Comparison of ENCODE assay signal across 18 cellular contexts in genomic region chr10:50550291-50550839, GRCh38.
DNase-seq lines count a peak whose midpoint lies in the region; ATAC-seq and TF ChIP-seq lines count a peak whose summit lies in the region.
"Had no signal": no experiment of that assay in that cellular context is flagged by ENCODE, and none has a peak within 500 bp of the region (broad histone marks: within the 10 kb centered on the region; RNA-seq: fewer than 3 reads in every experiment).

No MANE protein-coding gene starts in this region.

- H3K9me3 ChIP-seq in right atrium auricular region (peaks cover 0 to 4% of the 10 kb centered on the region in 2 donors), liver (ENCODE audit: control insufficient read depth in 4 of 4, low read length in 3 of 4) (no peaks in the 10 kb centered on the region)
- H3K9me3 ChIP-seq: transverse colon had no signal

- no peaks in the 10 kb centered on the region for H3K27me3 ChIP-seq in right atrium auricular region
- no peaks in the 10 kb centered on the region for H3K27me3 ChIP-seq in liver (ENCODE audit: control insufficient read depth in 4 of 4, insufficient read depth in 4 of 4, low read length in 3 of 4)
- H3K27me3 ChIP-seq: brain microvascular endothelial cell, MG63, transverse colon had no signal

- H3K9me3 Mint-ChIP-seq in glutamatergic neuron (ENCODE audit: unreplicated experiment): peaks cover 4% of the 10 kb centered on the region
- H3K9me3 Mint-ChIP-seq: CD4-positive, alpha-beta T cell had no signal

- peaks cover 5% of the 10 kb centered on the region for H3K36me3 Mint-ChIP-seq in glutamatergic neuron (ENCODE audit: unreplicated experiment)

- no peak overlapping the region for H3K27ac Mint-ChIP-seq in glutamatergic neuron (ENCODE audit: unreplicated experiment)
- H3K27ac Mint-ChIP-seq: activated B cell treated with CpG ODN at 0.5 μM for 24 hours; CD4-positive, alpha-beta T cell; mesothelial cell of epicardium had no signal

- H3K9ac ChIP-seq in liver (ENCODE audit: low read depth in 1 of 2, low read length in 2 of 2): no peak overlapping the region

- peak; percentile 38 for TF ChIP-seq POLR2A in erythroblast (IDR thresholded peaks at IDR 0.05; ENCODE audit: low read length)

- peak in 1 of 2 donors; percentile 39 for TF ChIP-seq RAD21 in liver (IDR thresholded peaks at IDR 0.05)

- TF ChIP-seq CTCF in right atrium auricular region (IDR thresholded peaks at IDR 0.05) (no peak), liver (IDR thresholded peaks at IDR 0.05; ENCODE audit: low read depth, low read length, missing input control) (no peak), glutamatergic neuron (IDR thresholded peaks at IDR 0.05; ENCODE audit: partially characterized antibody, unreplicated experiment) (no peak)

- peak; percentile 46 for DNase-seq in Right ventricle myocardium superior
- DNase-seq in right atrium auricular region (ENCODE audit: low spot score): no peak
- peak; percentile 94 to 99 for DNase-seq in erythroblast (lab: John Stamatoyannopoulos, UW)
- no peak for DNase-seq in glutamatergic neuron
- DNase-seq in activated CD4-positive, CD25-positive, alpha-beta regulatory T cell (lab: John Stamatoyannopoulos, UW): no peak
- DNase-seq in MV-4-11 (lab: John Stamatoyannopoulos, UW): no peak
- no peak for DNase-seq in activated CD4-positive, alpha-beta T cell treated with anti-CD3 and anti-CD28 coated beads for 1 hour
- DNase-seq: activated B cell treated with CpG ODN at 0.5 μM for 24 hours; activated gamma-delta T cell treated with Interleukin-2 at 50 U/mL for 16 hours; brain microvascular endothelial cell; CD4-positive, alpha-beta T cell; foreskin fibroblast; MG63; NCI-H2029 treated with DMSO at 0.1 percent for 48 hours; transverse colon had no signal

- H3K4me3 Mint-ChIP-seq in glutamatergic neuron (ENCODE audit: unreplicated experiment): no peak overlapping the region
- H3K4me3 Mint-ChIP-seq: activated B cell treated with CpG ODN at 0.5 μM for 24 hours; CD4-positive, alpha-beta T cell; mesothelial cell of epicardium had no signal

- H3K4me1 ChIP-seq in right atrium auricular region (peaks cover 0 to 61% of the 10 kb centered on the region in 2 donors), liver (ENCODE audit: control insufficient read depth in 4 of 4, insufficient read depth in 4 of 4, low read length in 3 of 4) (peaks cover 0 to 14% (median 9%) of the 10 kb centered on the region in 4 donors)
- H3K4me1 ChIP-seq: A549 had no signal

- H3K4me3 ChIP-seq in right atrium auricular region: no peak overlapping the region
- no peak overlapping the region for H3K4me3 ChIP-seq in liver (ENCODE audit: low read depth in 1 of 3, low read length in 3 of 3)
- H3K4me3 ChIP-seq: A549, MG63, transverse colon had no signal

- peak; percentile 93 for ATAC-seq in Right ventricle myocardium superior (ENCODE audit: poor library complexity)
- ATAC-seq: A549 had no signal

- no peaks in the 10 kb centered on the region for H3K27me3 Mint-ChIP-seq in glutamatergic neuron (ENCODE audit: unreplicated experiment)
- H3K27me3 Mint-ChIP-seq: activated B cell treated with CpG ODN at 0.5 μM for 24 hours; CD4-positive, alpha-beta T cell had no signal

- WGBS in liver: 54% methylated on average over 4 of the region's 4 CpGs

- H3K27ac ChIP-seq in right atrium auricular region (peak overlapping the region in 1 of 2 donors; percentile 57), liver (ENCODE audit: low read depth in 1 of 2, low read length in 2 of 2) (peak overlapping the region; percentile 30 to 53)
- H3K27ac ChIP-seq: A549, brain microvascular endothelial cell, transverse colon had no signal

- intact Hi-C loops in Right ventricle myocardium superior (cut with DNase I): no loop called here

- H3K4me1 Mint-ChIP-seq in glutamatergic neuron (ENCODE audit: low read depth, unreplicated experiment): peaks cover 14% of the 10 kb centered on the region

- no peaks in the 10 kb centered on the region for H3K36me3 ChIP-seq in right atrium auricular region
- H3K36me3 ChIP-seq in liver (ENCODE audit: control insufficient read depth in 4 of 4, insufficient read depth in 3 of 4, low read depth in 1 of 4, low read length in 3 of 4): no peaks in the 10 kb centered on the region
- H3K36me3 ChIP-seq: brain microvascular endothelial cell, transverse colon had no signal

TF ChIP-seq in liver, 16 proteins besides CTCF, POLR2A, EP300 and RAD21:
- no peak for TF ChIP-seq FOXA2 (IDR thresholded peaks at IDR 0.05)
- TF ChIP-seq GABPA (IDR thresholded peaks at IDR 0.05 in 1 of 2, conservative IDR thresholded peaks at IDR 0.05 in 1 of 2): no peak
- no peak for TF ChIP-seq RXRA (IDR thresholded peaks at IDR 0.05)
- no peak for TF ChIP-seq YY1 (IDR thresholded peaks at IDR 0.05)
- TF ChIP-seq SP1 (IDR thresholded peaks at IDR 0.05): peak; percentile 9
- TF ChIP-seq, protein P1, sequence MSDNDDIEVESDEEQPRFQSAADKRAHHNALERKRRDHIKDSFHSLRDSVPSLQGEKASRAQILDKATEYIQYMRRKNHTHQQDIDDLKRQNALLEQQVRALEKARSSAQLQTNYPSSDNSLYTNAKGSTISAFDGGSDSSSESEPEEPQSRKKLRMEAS (IDR thresholded peaks at IDR 0.05): no peak
- TF ChIP-seq EGR1 (IDR thresholded peaks at IDR 0.05; ENCODE audit: low read depth in 2 of 2): no peak
- TF ChIP-seq ZBTB33 (IDR thresholded peaks at IDR 0.05): no peak
- TF ChIP-seq, protein P2, sequence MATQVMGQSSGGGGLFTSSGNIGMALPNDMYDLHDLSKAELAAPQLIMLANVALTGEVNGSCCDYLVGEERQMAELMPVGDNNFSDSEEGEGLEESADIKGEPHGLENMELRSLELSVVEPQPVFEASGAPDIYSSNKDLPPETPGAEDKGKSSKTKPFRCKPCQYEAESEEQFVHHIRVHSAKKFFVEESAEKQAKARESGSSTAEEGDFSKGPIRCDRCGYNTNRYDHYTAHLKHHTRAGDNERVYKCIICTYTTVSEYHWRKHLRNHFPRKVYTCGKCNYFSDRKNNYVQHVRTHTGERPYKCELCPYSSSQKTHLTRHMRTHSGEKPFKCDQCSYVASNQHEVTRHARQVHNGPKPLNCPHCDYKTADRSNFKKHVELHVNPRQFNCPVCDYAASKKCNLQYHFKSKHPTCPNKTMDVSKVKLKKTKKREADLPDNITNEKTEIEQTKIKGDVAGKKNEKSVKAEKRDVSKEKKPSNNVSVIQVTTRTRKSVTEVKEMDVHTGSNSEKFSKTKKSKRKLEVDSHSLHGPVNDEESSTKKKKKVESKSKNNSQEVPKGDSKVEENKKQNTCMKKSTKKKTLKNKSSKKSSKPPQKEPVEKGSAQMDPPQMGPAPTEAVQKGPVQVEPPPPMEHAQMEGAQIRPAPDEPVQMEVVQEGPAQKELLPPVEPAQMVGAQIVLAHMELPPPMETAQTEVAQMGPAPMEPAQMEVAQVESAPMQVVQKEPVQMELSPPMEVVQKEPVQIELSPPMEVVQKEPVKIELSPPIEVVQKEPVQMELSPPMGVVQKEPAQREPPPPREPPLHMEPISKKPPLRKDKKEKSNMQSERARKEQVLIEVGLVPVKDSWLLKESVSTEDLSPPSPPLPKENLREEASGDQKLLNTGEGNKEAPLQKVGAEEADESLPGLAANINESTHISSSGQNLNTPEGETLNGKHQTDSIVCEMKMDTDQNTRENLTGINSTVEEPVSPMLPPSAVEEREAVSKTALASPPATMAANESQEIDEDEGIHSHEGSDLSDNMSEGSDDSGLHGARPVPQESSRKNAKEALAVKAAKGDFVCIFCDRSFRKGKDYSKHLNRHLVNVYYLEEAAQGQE (IDR thresholded peaks at IDR 0.05): no peak
- TF ChIP-seq HNF4G (IDR thresholded peaks at IDR 0.05): no peak
- TF ChIP-seq NR2F2 (IDR thresholded peaks at IDR 0.05): peak; percentile 75
- no peak for TF ChIP-seq FOXA1 (IDR thresholded peaks at IDR 0.05)
- TF ChIP-seq HNF4A (conservative IDR thresholded peaks at IDR 0.05): peak in 1 of 2 donors; percentile 4
- TF ChIP-seq, protein P3, sequence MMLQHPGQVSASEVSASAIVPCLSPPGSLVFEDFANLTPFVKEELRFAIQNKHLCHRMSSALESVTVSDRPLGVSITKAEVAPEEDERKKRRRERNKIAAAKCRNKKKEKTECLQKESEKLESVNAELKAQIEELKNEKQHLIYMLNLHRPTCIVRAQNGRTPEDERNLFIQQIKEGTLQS (IDR thresholded peaks at IDR 0.05): no peak
- no peak for TF ChIP-seq JUND (IDR thresholded peaks at IDR 0.05)
- no peak for TF ChIP-seq TAF1 (conservative IDR thresholded peaks at IDR 0.05)

Comparison
In these comparisons a context has a peak if more than half of its experiments do, and no peak if none do; other contexts are left out.
1. DNase-seq: peak in Right ventricle myocardium superior (single experiment) and erythroblast (2 of 2); none in right atrium auricular region (single experiment), glutamatergic neuron (single experiment), activated CD4-positive, CD25-positive, alpha-beta regulatory T cell (0 of 4), MV-4-11 (single experiment) and activated CD4-positive, alpha-beta T cell treated with anti-CD3 and anti-CD28 coated beads for 1 hour (single experiment).